21 cellular contexts compared by ENCODE assay signal in the genomic region with DNA sequence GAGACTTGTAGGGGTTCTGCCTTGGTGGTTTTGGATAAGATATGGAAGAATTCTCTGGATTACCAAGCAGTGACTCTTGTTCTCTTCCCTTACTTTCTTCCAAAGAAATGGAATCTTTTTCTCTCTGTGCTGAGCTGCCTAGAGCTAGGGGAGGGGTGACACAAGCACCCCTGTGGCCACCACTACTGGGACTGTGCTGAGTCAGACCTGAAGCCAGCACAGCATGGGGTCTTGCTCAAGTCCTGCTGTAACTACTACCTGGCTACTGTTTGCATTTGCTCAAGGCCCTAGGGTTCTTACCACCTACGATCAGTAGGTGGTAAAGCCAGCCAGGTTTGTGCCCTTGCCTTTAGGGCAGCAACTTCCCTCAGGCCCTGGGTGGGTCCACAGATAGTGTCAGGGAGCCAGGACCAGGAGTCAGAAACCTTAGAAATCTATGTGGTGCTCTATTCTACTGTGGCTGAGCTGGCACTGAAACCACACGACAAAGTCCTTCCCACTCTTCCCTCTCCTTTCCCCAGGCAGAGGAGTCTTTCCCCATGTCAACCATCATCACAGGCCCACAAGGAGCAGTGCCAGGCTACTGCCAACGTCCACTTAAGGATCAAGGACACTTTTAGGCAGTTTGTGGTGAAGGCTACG. TPM values are rescaled to one million over a fixed set of nuclear protein-coding genes. Genes with fewer than 3 reads are reported as not detected.
DNase-seq lines count a peak whose midpoint lies in the region; ATAC-seq and TF ChIP-seq lines count a peak whose summit lies in the region.
"Had no signal": no experiment of that assay in that cellular context is flagged by ENCODE, and none has a peak within 500 bp of the region (broad histone marks: within the 10 kb centered on the region; RNA-seq: fewer than 3 reads in every experiment).

No MANE protein-coding gene starts in this region.

- RAD21 ChIA-PET in HCT116 (lab: Charles Lee; ENCODE audit: low non-redundant PET in 1 of 2, low total read pairs in 2 of 2, uncharacterized antibody in 2 of 2, unreplicated experiment in 2 of 2) = no interaction called here

- H2AFZ ChIP-seq in HCT116 (ENCODE audit: low read depth, low read length, poor library complexity, severe bottlenecking) = no peak overlapping the region

- no peak for TF ChIP-seq POLR2A in HCT116 (IDR thresholded peaks at IDR 0.05; ENCODE audit: borderline replicate concordance, extremely low read depth, insufficient read depth, insufficient read length)

- CTCF ChIA-PET in HCT116 (lab: Charles Lee) = no interaction called here

- no peaks in the 10 kb centered on the region for H3K9me3 ChIP-seq in HCT116 (ENCODE audit: control insufficient read depth in 1 of 2, insufficient read depth in 1 of 2, low read depth in 1 of 2, low read length in 2 of 2)
- H3K9me3 ChIP-seq: pancreas, right atrium auricular region, spleen had no signal

- H3K4me3 ChIP-seq in HCT116 (replicated peaks in 1 of 2; ENCODE audit: low read depth in 1 of 2, low read length in 2 of 2) = no peak overlapping the region
- H3K4me3 ChIP-seq in astrocyte of the spinal cord (ENCODE audit: low read depth, low read length) = no peak overlapping the region
- H3K4me3 ChIP-seq: pancreas, right atrium auricular region, spleen had no signal

- ATAC-seq in HCT116 = peak; percentile 82
- no peak for ATAC-seq in HG02938 (IDR thresholded peaks at IDR 0.05; ENCODE audit: unreplicated experiment)
- ATAC-seq: pancreas had no signal

- intact Hi-C loops in HCT116 (cut with micrococcal nuclease) = no loop called here

- TF ChIP-seq CTCF in HCT116 (IDR thresholded peaks at IDR 0.05 in 2 of 3, conservative IDR thresholded peaks at IDR 0.05 in 1 of 3; ENCODE audit: borderline replicate concordance in 1 of 3, insufficient read depth in 1 of 3, low read depth in 2 of 3, low read length in 2 of 3) (no peak), astrocyte of the spinal cord (IDR thresholded peaks at IDR 0.05; ENCODE audit: low read depth, low read length) (no peak)

- H4K20me1 ChIP-seq in HCT116 (ENCODE audit: insufficient read depth) = no peaks in the 10 kb centered on the region

- no peak overlapping the region for H3K9ac ChIP-seq in HCT116 (ENCODE audit: low read length)

- no peaks in the 10 kb centered on the region for H3K27me3 ChIP-seq in HCT116 (ENCODE audit: insufficient read depth, low read length)
- H3K27me3 ChIP-seq: pancreas, right atrium auricular region, spleen had no signal

- TF ChIP-seq RAD21 in HCT116 (IDR thresholded peaks at IDR 0.05; ENCODE audit: low read depth) = no peak

- DNase-seq in HCT116 (ENCODE audit: low read depth, low spot score) = no peak
- DNase-seq in NCI-H226 = peak; percentile 45
- DNase-seq in astrocyte of the spinal cord (ENCODE audit: low read depth, low spot score) = peak; percentile 57
- DNase-seq in renal cortical epithelial cell (ENCODE audit: low read depth) = peak; percentile 63
- DNase-seq in stimulated activated CD4-positive, alpha-beta T cell treated with anti-CD3 and anti-CD28 coated beads, Interleukin-4, amount 100 ng/mL, for 1 hour = no peak
- DNase-seq in SK-N-DZ (ENCODE audit: low spot score) = no peak
- DNase-seq: activated CD4-positive, alpha-beta memory T cell treated with anti-CD3 and anti-CD28 coated beads, Interleukin-2, amount 10 ng/mL, durations not matched to agents 7 days and 5 days; activated CD4-positive, CD25-positive, alpha-beta regulatory T cell treated with anti-CD3 and anti-CD28 coated beads, Interleukin-2, amount 50 U/mL, for 72 hours; C1 segment of cervical spinal cord; COR-L47; NCI-H1105 treated with DMSO at 0.1 percent for 48 hours; NCI-H2029 treated with DMSO at 0.1 percent for 48 hours; NCI-H2227 treated with DMSO at 0.1 percent for 48 hours; NCI-H748 treated with DMSO at 0.1 percent for 48 hours; pancreas; spleen; substantia nigra; T-helper 1 cell had no signal

- no TSS peak for BruUV-seq in HCT116 (replicated peaks; lab: Mats Ljungman, UMichigan)

- H3K36me3 ChIP-seq in HCT116 (ENCODE audit: control insufficient read depth in 1 of 2, insufficient read depth in 2 of 2, low read length in 2 of 2) = no peaks in the 10 kb centered on the region
- H3K36me3 ChIP-seq: pancreas, right atrium auricular region, spleen had no signal

- H3K79me2 ChIP-seq in HCT116 (ENCODE audit: insufficient read depth, low read length) = no peaks in the 10 kb centered on the region

- POLR2A ChIA-PET in HCT116 (lab: Charles Lee) = no interaction called here

- H3K4me2 ChIP-seq in HCT116 (ENCODE audit: low read length) = peak overlapping the region; percentile 22

- H3K4me1 ChIP-seq in HCT116 (ENCODE audit: control insufficient read depth in 1 of 2, insufficient read depth in 2 of 2, low read length in 2 of 2) = peaks cover 0 to 9% of the 10 kb centered on the region in 2 experiments; a peak in 1 of 4 replicates
- H3K4me1 ChIP-seq: pancreas, right atrium auricular region, spleen had no signal

- in situ Hi-C loops in astrocyte of the spinal cord (cut with HindIII; ENCODE audit: low sequenced_read_pairs) = no loop called here

- H3K9me2 ChIP-seq in HCT116 (ENCODE audit: insufficient read depth) = no peaks in the 10 kb centered on the region

- H3K27ac ChIP-seq in HCT116 (ENCODE audit: low read depth, low read length) = no peak overlapping the region
- H3K27ac ChIP-seq: pancreas, right atrium auricular region, RWPE1, spleen had no signal

TF ChIP-seq in HCT116, 20 proteins besides CTCF, POLR2A, EP300 and RAD21:
- no peak for TF ChIP-seq SRF (IDR thresholded peaks at IDR 0.05; ENCODE audit: low read depth)
- TF ChIP-seq JUND (IDR thresholded peaks at IDR 0.05) = no peak
- no peak for TF ChIP-seq ZFX (IDR thresholded peaks at IDR 0.05)
- TF ChIP-seq EGR1 (IDR thresholded peaks at IDR 0.05; ENCODE audit: low read depth) = no peak
- TF ChIP-seq, protein P1, sequence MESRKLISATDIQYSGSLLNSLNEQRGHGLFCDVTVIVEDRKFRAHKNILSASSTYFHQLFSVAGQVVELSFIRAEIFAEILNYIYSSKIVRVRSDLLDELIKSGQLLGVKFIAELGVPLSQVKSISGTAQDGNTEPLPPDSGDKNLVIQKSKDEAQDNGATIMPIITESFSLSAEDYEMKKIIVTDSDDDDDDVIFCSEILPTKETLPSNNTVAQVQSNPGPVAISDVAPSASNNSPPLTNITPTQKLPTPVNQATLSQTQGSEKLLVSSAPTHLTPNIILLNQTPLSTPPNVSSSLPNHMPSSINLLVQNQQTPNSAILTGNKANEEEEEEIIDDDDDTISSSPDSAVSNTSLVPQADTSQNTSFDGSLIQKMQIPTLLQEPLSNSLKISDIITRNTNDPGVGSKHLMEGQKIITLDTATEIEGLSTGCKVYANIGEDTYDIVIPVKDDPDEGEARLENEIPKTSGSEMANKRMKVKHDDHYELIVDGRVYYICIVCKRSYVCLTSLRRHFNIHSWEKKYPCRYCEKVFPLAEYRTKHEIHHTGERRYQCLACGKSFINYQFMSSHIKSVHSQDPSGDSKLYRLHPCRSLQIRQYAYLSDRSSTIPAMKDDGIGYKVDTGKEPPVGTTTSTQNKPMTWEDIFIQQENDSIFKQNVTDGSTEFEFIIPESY (IDR thresholded peaks at IDR 0.05; ENCODE audit: extremely low read depth, insufficient replicate concordance, low read length) = no peak
- TF ChIP-seq SP1 (IDR thresholded peaks at IDR 0.05; ENCODE audit: low read depth) = no peak
- TF ChIP-seq, protein P2, sequence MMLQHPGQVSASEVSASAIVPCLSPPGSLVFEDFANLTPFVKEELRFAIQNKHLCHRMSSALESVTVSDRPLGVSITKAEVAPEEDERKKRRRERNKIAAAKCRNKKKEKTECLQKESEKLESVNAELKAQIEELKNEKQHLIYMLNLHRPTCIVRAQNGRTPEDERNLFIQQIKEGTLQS (IDR thresholded peaks at IDR 0.05) = no peak
- no peak for TF ChIP-seq ZNF274 (IDR thresholded peaks at IDR 0.05; ENCODE audit: low read depth, low read length)
- TF ChIP-seq, protein P3, sequence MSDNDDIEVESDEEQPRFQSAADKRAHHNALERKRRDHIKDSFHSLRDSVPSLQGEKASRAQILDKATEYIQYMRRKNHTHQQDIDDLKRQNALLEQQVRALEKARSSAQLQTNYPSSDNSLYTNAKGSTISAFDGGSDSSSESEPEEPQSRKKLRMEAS (IDR thresholded peaks at IDR 0.05) = no peak
- no peak for TF ChIP-seq TCF7L2 (IDR thresholded peaks at IDR 0.05; ENCODE audit: borderline replicate concordance, extremely low read depth, insufficient read depth, insufficient read length)
- no peak for TF ChIP-seq FOSL1 (IDR thresholded peaks at IDR 0.05; ENCODE audit: low read depth)
- TF ChIP-seq ELF1 (IDR thresholded peaks at IDR 0.05; ENCODE audit: borderline replicate concordance, low read depth) = no peak
- no peak for TF ChIP-seq YY1 (IDR thresholded peaks at IDR 0.05; ENCODE audit: extremely low read depth, insufficient replicate concordance, low read depth, low read length)
- no peak for TF ChIP-seq EZH2 (IDR thresholded peaks at IDR 0.05)
- TF ChIP-seq SIN3A (IDR thresholded peaks at IDR 0.05; ENCODE audit: low read depth) = no peak
- TF ChIP-seq EZH2phosphoT487 (IDR thresholded peaks at IDR 0.05; ENCODE audit: borderline replicate concordance) = no peak
- TF ChIP-seq CEBPB (IDR thresholded peaks at IDR 0.05; ENCODE audit: low read depth) = no peak
TF ChIP-seq in HCT116: peak in this region for 0.

RNA-seq across cellular contexts. Expression of a gene that starts 53.8 kb away (rescaled TPM):
- total RNA-seq in HCT116 (2021; ENCODE audit: unreplicated experiment) (65.6 TPM), renal cortical epithelial cell (26.7 and 80.5 TPM in 2 replicates)
- 26.4 and 26.8 TPM in 2 replicates for polyA plus RNA-seq in HCT116 (2012)
- polyA plus RNA-seq in SK-N-DZ (2014; cell fraction: cytosol; rRNA removed) = 23.9 and 26.9 TPM in 2 replicates
- polyA plus RNA-seq in SK-N-DZ (2014; cell fraction: nucleus; rRNA removed) = 112 and 136 TPM in 2 replicates

Comparison
In these comparisons a context has a peak if more than half of its experiments do, and no peak if none do; other contexts are left out.
1. DNase-seq: peak in NCI-H226 (single experiment), astrocyte of the spinal cord (single experiment) and renal cortical epithelial cell (single experiment); none in HCT116 (single experiment), stimulated activated CD4-positive, alpha-beta T cell treated with anti-CD3 and anti-CD28 coated beads, Interleukin-4, amount 100 ng/mL, for 1 hour (single experiment) and SK-N-DZ (single experiment).